2 cellular contexts compared by ENCODE assay signal in genomic region chr12:130957304-130957621, GRCh38.
A peak's percentile ranks its signal among the peaks of the same experiment; 100 is the strongest.
TF ChIP-seq lines count a peak whose summit lies in the region.

No MANE protein-coding gene starts in this region.

TF ChIP-seq in HepG2, 621 proteins besides CTCF, POLR2A, EP300 and RAD21:
- TF ChIP-seq HOXA7 (CRISPR knock-in tag; IDR thresholded peaks at IDR 0.05) (0 out of 2 replicates have a peak, but pooled peaks have one; percentile 41), SPEN (CRISPR knock-in tag; IDR thresholded peaks at IDR 0.05; ENCODE audit: low read depth) (no peak), ZNF136 (CRISPR knock-in tag; IDR thresholded peaks at IDR 0.05; ENCODE audit: low read depth) (no peak), ZNF432 (CRISPR knock-in tag; IDR thresholded peaks at IDR 0.05; ENCODE audit: borderline replicate concordance) (no peak), MEIS2 (CRISPR knock-in tag; IDR thresholded peaks at IDR 0.05) (no peak)
- TF ChIP-seq, protein P1, sequence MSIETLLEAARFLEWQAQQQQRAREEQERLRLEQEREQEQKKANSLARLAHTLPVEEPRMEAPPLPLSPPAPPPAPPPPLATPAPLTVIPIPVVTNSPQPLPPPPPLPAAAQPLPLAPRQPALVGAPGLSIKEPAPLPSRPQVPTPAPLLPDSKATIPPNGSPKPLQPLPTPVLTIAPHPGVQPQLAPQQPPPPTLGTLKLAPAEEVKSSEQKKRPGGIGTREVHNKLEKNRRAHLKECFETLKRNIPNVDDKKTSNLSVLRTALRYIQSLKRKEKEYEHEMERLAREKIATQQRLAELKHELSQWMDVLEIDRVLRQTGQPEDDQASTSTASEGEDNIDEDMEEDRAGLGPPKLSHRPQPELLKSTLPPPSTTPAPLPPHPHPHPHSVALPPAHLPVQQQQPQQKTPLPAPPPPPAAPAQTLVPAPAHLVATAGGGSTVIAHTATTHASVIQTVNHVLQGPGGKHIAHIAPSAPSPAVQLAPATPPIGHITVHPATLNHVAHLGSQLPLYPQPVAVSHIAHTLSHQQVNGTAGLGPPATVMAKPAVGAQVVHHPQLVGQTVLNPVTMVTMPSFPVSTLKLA (IDR thresholded peaks at IDR 0.05), result peak; percentile 91; the same call in 1 of the 2 replicates

TF ChIP-seq in K562, 482 proteins besides CTCF, POLR2A, EP300 and RAD21 (continues in another document):
- TF ChIP-seq FOXA3 (CRISPR knock-in tag; conservative IDR thresholded peaks at IDR 0.05 in 1 of 2, IDR thresholded peaks at IDR 0.05 in 1 of 2) (0 out of 4 replicates have a peak, but pooled peaks of 1 of the 2 experiments have one; percentile 25), SMARCC2 (IDR thresholded peaks at IDR 0.05; ENCODE audit: low read depth) (no peak), SLC30A9 (CRISPR knock-in tag; IDR thresholded peaks at IDR 0.05) (no peak), TGIF2 (CRISPR knock-in tag; IDR thresholded peaks at IDR 0.05) (no peak), ATF4 (CRISPR knock-in tag; IDR thresholded peaks at IDR 0.05) (no peak), ZNF449 (CRISPR knock-in tag; IDR thresholded peaks at IDR 0.05) (no peak), ZNF695 (CRISPR knock-in tag; IDR thresholded peaks at IDR 0.05) (no peak), ZNF347 (CRISPR knock-in tag; IDR thresholded peaks at IDR 0.05; ENCODE audit: low read depth) (no peak), NBN (IDR thresholded peaks at IDR 0.05; ENCODE audit: low read depth) (no peak), KDM1A (IDR thresholded peaks at IDR 0.05) (peak in 1 of 2 experiments; percentile 78; a peak in 1 of 4 replicates), ZNF766 (CRISPR knock-in tag; conservative IDR thresholded peaks at IDR 0.05) (no peak), CREM (IDR thresholded peaks at IDR 0.05; ENCODE audit: low read depth) (0 out of 2 replicates have a peak, but pooled peaks have one; percentile 7), TRIM24 (IDR thresholded peaks at IDR 0.05) (no peak), BRD4 (IDR thresholded peaks at IDR 0.05) (no peak), MGA (IDR thresholded peaks at IDR 0.05) (peak; percentile 45; the same call in 1 of the 2 replicates), NFATC3 (IDR thresholded peaks at IDR 0.05) (no peak), HNRNPLL (IDR thresholded peaks at IDR 0.05; ENCODE audit: low read depth, low read length, poor library complexity, severe bottlenecking) (no peak), NCOA1 (IDR thresholded peaks at IDR 0.05; ENCODE audit: low read depth) (no peak), ZNF263 (CRISPR knock-in tag; IDR thresholded peaks at IDR 0.05; ENCODE audit: borderline replicate concordance) (no peak), ZNF75A (CRISPR knock-in tag; IDR thresholded peaks at IDR 0.05) (no peak)
- TF ChIP-seq, protein P2, sequence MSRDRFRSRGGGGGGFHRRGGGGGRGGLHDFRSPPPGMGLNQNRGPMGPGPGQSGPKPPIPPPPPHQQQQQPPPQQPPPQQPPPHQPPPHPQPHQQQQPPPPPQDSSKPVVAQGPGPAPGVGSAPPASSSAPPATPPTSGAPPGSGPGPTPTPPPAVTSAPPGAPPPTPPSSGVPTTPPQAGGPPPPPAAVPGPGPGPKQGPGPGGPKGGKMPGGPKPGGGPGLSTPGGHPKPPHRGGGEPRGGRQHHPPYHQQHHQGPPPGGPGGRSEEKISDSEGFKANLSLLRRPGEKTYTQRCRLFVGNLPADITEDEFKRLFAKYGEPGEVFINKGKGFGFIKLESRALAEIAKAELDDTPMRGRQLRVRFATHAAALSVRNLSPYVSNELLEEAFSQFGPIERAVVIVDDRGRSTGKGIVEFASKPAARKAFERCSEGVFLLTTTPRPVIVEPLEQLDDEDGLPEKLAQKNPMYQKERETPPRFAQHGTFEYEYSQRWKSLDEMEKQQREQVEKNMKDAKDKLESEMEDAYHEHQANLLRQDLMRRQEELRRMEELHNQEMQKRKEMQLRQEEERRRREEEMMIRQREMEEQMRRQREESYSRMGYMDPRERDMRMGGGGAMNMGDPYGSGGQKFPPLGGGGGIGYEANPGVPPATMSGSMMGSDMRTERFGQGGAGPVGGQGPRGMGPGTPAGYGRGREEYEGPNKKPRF (IDR thresholded peaks at IDR 0.05; ENCODE audit: low read depth, low read length), result no peak
- TF ChIP-seq, protein P3, sequence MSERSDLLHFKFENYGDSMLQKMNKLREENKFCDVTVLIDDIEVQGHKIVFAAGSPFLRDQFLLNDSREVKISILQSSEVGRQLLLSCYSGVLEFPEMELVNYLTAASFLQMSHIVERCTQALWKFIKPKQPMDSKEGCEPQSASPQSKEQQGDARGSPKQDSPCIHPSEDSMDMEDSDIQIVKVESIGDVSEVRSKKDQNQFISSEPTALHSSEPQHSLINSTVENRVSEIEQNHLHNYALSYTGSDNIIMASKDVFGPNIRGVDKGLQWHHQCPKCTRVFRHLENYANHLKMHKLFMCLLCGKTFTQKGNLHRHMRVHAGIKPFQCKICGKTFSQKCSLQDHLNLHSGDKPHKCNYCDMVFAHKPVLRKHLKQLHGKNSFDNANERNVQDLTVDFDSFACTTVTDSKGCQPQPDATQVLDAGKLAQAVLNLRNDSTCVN (CRISPR knock-in tag; IDR thresholded peaks at IDR 0.05), result 0 out of 2 replicates have a peak, but pooled peaks have one; percentile 36
- TF ChIP-seq, protein P4, sequence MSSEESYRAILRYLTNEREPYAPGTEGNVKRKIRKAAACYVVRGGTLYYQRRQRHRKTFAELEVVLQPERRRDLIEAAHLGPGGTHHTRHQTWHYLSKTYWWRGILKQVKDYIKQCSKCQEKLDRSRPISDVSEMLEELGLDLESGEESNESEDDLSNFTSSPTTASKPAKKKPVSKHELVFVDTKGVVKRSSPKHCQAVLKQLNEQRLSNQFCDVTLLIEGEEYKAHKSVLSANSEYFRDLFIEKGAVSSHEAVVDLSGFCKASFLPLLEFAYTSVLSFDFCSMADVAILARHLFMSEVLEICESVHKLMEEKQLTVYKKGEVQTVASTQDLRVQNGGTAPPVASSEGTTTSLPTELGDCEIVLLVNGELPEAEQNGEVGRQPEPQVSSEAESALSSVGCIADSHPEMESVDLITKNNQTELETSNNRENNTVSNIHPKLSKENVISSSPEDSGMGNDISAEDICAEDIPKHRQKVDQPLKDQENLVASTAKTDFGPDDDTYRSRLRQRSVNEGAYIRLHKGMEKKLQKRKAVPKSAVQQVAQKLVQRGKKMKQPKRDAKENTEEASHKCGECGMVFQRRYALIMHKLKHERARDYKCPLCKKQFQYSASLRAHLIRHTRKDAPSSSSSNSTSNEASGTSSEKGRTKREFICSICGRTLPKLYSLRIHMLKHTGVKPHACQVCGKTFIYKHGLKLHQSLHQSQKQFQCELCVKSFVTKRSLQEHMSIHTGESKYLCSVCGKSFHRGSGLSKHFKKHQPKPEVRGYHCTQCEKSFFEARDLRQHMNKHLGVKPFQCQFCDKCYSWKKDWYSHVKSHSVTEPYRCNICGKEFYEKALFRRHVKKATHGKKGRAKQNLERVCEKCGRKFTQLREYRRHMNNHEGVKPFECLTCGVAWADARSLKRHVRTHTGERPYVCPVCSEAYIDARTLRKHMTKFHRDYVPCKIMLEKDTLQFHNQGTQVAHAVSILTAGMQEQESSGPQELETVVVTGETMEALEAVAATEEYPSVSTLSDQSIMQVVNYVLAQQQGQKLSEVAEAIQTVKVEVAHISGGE (CRISPR knock-in tag; IDR thresholded peaks at IDR 0.05), result no peak
